In the genomic region with DNA sequence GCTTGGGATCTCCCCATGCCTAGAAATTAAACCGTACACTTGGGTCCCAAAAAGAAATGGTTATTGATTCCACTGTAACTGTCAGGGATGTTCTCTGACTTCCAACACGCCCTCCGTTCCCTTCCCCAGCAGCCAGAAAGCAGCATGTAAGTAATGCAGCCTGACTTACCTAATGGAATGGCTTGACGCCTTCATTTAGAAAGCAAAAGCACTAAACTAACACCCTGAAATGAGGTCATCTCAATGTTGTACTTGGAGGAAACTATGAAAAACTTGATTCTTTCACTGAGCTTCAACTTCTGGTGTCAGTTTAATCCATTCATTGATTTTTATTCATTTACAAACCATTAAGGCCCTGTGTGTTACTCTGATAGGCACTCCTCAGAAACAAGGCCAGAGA, we compare ENCODE assay signal across 28 cellular contexts.
"Had no signal": no experiment of that assay in that cellular context is flagged by ENCODE, and none has a peak within 500 bp of the region (broad histone marks: within the 10 kb centered on the region; RNA-seq: fewer than 3 reads in every experiment).

No MANE protein-coding gene starts in this region.

- H3K4me3 Mint-ChIP-seq: natural killer cell treated with Interleukin-12 subunit alpha and Interleukin-12 subunit beta and Interleukin-15 and Interleukin-18, amount 100 ng/mL, for 72 hours; nephron progenitor cell; neural crest cell; stimulated activated effector memory CD8-positive, alpha-beta T cell treated with anti-CD3 and anti-CD28 coated beads, Interleukin-12 subunit alpha, Interleukin-12 subunit beta, amount 100 ng/mL, for 72 hours; stimulated activated naive B cell treated with anti-CD40 and anti-IgM and Interleukin-4, amounts not matched to agents 10 μg/mL and 1 μg/mL and 100 μg/mL, for 72 hours; stimulated activated naive CD8-positive, alpha-beta T cell treated with anti-CD3 and anti-CD28 coated beads, Interleukin-15, Interleukin-2, amounts not matched to agents 100 ng/mL and 50 ng/mL, for 24 hours had no signal

- H3K27me3 Mint-ChIP-seq: natural killer cell treated with Interleukin-12 subunit alpha and Interleukin-12 subunit beta and Interleukin-15 and Interleukin-18, amount 100 ng/mL, for 72 hours; progenitor cell of endocrine pancreas had no signal

- ATAC-seq: natural killer cell treated with Interleukin-12 subunit alpha and Interleukin-12 subunit beta and Interleukin-15 and Interleukin-18, amount 100 ng/mL, for 72 hours; pancreas; psoas muscle; right cardiac atrium; right lobe of liver; stimulated activated effector memory CD8-positive, alpha-beta T cell treated with anti-CD3 and anti-CD28 coated beads, Interleukin-12 subunit alpha, Interleukin-12 subunit beta, amount 100 ng/mL, for 72 hours; stimulated activated naive B cell treated with anti-CD40 and anti-IgM and Interleukin-4, amounts not matched to agents 10 μg/mL and 1 μg/mL and 100 μg/mL, for 72 hours had no signal

- FAIRE-seq: pancreas, small intestine, urothelium cell line had no signal

- H3K9me3 ChIP-seq: neutrophil, pancreas, psoas muscle, right lobe of liver, sigmoid colon, stomach, thoracic aorta, thyroid gland, tibial nerve, upper lobe of left lung, vagina had no signal

- H3K36me3 ChIP-seq: neutrophil, pancreas, right lobe of liver, sigmoid colon, stomach, thoracic aorta, thyroid gland, tibial nerve, upper lobe of left lung, vagina had no signal

- H3K4me1 ChIP-seq: pancreas, psoas muscle, right lobe of liver, sigmoid colon, thyroid gland, tibial nerve, vagina had no signal

- H3K27ac ChIP-seq: neutrophil, pancreas, psoas muscle, right lobe of liver, sigmoid colon, stomach, thoracic aorta, thyroid gland, tibial nerve, upper lobe of left lung, vagina had no signal

- H3K36me3 Mint-ChIP-seq: natural killer cell treated with Interleukin-12 subunit alpha and Interleukin-12 subunit beta and Interleukin-15 and Interleukin-18, amount 100 ng/mL, for 72 hours; stimulated activated effector memory CD8-positive, alpha-beta T cell treated with anti-CD3 and anti-CD28 coated beads, Interleukin-12 subunit alpha, Interleukin-12 subunit beta, amount 100 ng/mL, for 72 hours; stimulated activated naive B cell treated with anti-CD40 and anti-IgM and Interleukin-4, amounts not matched to agents 10 μg/mL and 1 μg/mL and 100 μg/mL, for 72 hours had no signal

- DNase-seq: nephron progenitor cell; nucleus accumbens; pancreas; psoas muscle; right cardiac atrium; right lobe of liver; sigmoid colon; small intestine; stimulated activated CD4-positive, alpha-beta T cell treated with anti-CD3 and anti-CD28 coated beads, Interleukin-15, amount 100 ng/mL, for 24 hours; stimulated activated CD4-positive, alpha-beta T cell treated with anti-CD3 and anti-CD28 coated beads, Interleukin-2, amount 100 ng/mL, for 24 hours; stimulated activated CD4-positive, alpha-beta T cell treated with anti-CD3 and anti-CD28 coated beads, Interleukin-2, amount 100 ng/mL, for 48 hours; stimulated activated CD4-positive, alpha-beta T cell treated with anti-CD3 and anti-CD28 coated beads, Interleukin-4, amount 100 ng/mL, for 24 hours; stimulated activated naive B cell treated with anti-CD40 and anti-IgM and Interleukin-4, amounts not matched to agents 10 μg/mL and 1 μg/mL and 100 μg/mL, for 72 hours; stimulated activated naive CD4-positive, alpha-beta T cell treated with Interleukin-2 at 50 U/mL for 16 hours; stomach; thyroid gland; trophoblast cell had no signal

- H3K4me1 Mint-ChIP-seq: stimulated activated effector memory CD8-positive, alpha-beta T cell treated with anti-CD3 and anti-CD28 coated beads, Interleukin-12 subunit alpha, Interleukin-12 subunit beta, amount 100 ng/mL, for 72 hours; stimulated activated naive B cell treated with anti-CD40 and anti-IgM and Interleukin-4, amounts not matched to agents 10 μg/mL and 1 μg/mL and 100 μg/mL, for 72 hours had no signal

- H3K27me3 ChIP-seq: neutrophil, pancreas, right lobe of liver, sigmoid colon, stomach, thyroid gland, tibial nerve, upper lobe of left lung, vagina had no signal

- H3K9me3 Mint-ChIP-seq: natural killer cell treated with Interleukin-12 subunit alpha and Interleukin-12 subunit beta and Interleukin-15 and Interleukin-18, amount 100 ng/mL, for 72 hours; neural crest cell; stimulated activated effector memory CD8-positive, alpha-beta T cell treated with anti-CD3 and anti-CD28 coated beads, Interleukin-12 subunit alpha, Interleukin-12 subunit beta, amount 100 ng/mL, for 72 hours; stimulated activated naive B cell treated with anti-CD40 and anti-IgM and Interleukin-4, amounts not matched to agents 10 μg/mL and 1 μg/mL and 100 μg/mL, for 72 hours; stimulated activated naive CD8-positive, alpha-beta T cell treated with anti-CD3 and anti-CD28 coated beads, Interleukin-15, Interleukin-2, amounts not matched to agents 100 ng/mL and 50 ng/mL, for 24 hours had no signal

- H3K27ac Mint-ChIP-seq: natural killer cell treated with Interleukin-12 subunit alpha and Interleukin-12 subunit beta and Interleukin-15 and Interleukin-18, amount 100 ng/mL, for 72 hours; nephron progenitor cell; progenitor cell of endocrine pancreas; stimulated activated effector memory CD8-positive, alpha-beta T cell treated with anti-CD3 and anti-CD28 coated beads, Interleukin-12 subunit alpha, Interleukin-12 subunit beta, amount 100 ng/mL, for 72 hours; stimulated activated naive B cell treated with anti-CD40 and anti-IgM and Interleukin-4, amounts not matched to agents 10 μg/mL and 1 μg/mL and 100 μg/mL, for 72 hours; stimulated activated naive CD8-positive, alpha-beta T cell treated with anti-CD3 and anti-CD28 coated beads, Interleukin-15, Interleukin-2, amounts not matched to agents 100 ng/mL and 50 ng/mL, for 24 hours had no signal

- H3K4me3 ChIP-seq: pancreas, psoas muscle, right lobe of liver, sigmoid colon, stomach, thoracic aorta, thyroid gland, tibial nerve, upper lobe of left lung, vagina had no signal
